1 cellular context compared by ENCODE assay signal in the genomic region with DNA sequence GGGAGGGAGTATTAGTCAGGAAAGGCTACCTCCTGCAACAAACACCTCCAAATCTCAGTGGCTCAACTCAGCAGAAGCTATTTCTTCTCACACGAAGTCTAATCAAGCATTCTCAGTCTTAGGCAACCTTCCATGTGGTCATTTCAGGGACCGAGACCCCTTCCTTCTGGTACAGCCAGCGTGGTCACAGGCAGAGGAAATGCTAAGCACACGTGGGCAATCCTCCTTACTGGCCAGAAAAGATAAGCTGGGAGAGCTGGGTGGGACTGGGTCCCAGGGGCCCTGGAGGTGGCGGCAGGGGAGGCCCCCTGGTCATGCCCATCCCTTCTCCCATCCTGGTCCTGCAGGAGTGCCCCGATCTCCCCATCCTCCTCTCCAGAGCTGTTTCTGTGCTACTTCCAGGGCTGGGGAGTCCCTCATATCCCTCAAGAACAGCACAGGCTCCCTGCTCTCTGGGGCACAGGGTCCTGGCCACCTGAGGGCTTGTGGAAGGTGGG.
TF ChIP-seq lines count a peak whose summit lies in the region.

No MANE protein-coding gene starts in this region.

TF ChIP-seq in WTC11, 78 proteins besides CTCF, POLR2A, EP300 and RAD21 (continued from another document):
- TF ChIP-seq RELA (CRISPR knock-in tag; IDR thresholded peaks at IDR 0.05; ENCODE audit: borderline replicate concordance) (no peak), NFE2L1 (CRISPR knock-in tag; IDR thresholded peaks at IDR 0.05) (no peak), ZNF138 (CRISPR knock-in tag; conservative IDR thresholded peaks at IDR 0.05) (no peak), ZNF317 (CRISPR knock-in tag; IDR thresholded peaks at IDR 0.05; ENCODE audit: borderline replicate concordance, low read depth) (no peak), OVOL2 (CRISPR knock-in tag; IDR thresholded peaks at IDR 0.05; ENCODE audit: borderline replicate concordance) (no peak), ETV6 (CRISPR knock-in tag; IDR thresholded peaks at IDR 0.05) (no peak)
- TF ChIP-seq, protein P1, sequence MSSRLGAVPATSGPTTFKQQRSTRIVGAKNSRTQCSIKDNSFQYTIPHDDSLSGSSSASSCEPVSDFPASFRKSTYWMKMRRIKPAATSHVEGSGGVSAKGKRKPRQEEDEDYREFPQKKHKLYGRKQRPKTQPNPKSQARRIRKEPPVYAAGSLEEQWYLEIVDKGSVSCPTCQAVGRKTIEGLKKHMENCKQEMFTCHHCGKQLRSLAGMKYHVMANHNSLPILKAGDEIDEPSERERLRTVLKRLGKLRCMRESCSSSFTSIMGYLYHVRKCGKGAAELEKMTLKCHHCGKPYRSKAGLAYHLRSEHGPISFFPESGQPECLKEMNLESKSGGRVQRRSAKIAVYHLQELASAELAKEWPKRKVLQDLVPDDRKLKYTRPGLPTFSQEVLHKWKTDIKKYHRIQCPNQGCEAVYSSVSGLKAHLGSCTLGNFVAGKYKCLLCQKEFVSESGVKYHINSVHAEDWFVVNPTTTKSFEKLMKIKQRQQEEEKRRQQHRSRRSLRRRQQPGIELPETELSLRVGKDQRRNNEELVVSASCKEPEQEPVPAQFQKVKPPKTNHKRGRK (CRISPR knock-in tag; IDR thresholded peaks at IDR 0.05; ENCODE audit: borderline replicate concordance) = no peak
- TF ChIP-seq, protein P2, sequence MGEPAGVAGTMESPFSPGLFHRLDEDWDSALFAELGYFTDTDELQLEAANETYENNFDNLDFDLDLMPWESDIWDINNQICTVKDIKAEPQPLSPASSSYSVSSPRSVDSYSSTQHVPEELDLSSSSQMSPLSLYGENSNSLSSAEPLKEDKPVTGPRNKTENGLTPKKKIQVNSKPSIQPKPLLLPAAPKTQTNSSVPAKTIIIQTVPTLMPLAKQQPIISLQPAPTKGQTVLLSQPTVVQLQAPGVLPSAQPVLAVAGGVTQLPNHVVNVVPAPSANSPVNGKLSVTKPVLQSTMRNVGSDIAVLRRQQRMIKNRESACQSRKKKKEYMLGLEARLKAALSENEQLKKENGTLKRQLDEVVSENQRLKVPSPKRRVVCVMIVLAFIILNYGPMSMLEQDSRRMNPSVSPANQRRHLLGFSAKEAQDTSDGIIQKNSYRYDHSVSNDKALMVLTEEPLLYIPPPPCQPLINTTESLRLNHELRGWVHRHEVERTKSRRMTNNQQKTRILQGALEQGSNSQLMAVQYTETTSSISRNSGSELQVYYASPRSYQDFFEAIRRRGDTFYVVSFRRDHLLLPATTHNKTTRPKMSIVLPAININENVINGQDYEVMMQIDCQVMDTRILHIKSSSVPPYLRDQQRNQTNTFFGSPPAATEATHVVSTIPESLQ (CRISPR knock-in tag; IDR thresholded peaks at IDR 0.05) = no peak
- TF ChIP-seq, protein P3, sequence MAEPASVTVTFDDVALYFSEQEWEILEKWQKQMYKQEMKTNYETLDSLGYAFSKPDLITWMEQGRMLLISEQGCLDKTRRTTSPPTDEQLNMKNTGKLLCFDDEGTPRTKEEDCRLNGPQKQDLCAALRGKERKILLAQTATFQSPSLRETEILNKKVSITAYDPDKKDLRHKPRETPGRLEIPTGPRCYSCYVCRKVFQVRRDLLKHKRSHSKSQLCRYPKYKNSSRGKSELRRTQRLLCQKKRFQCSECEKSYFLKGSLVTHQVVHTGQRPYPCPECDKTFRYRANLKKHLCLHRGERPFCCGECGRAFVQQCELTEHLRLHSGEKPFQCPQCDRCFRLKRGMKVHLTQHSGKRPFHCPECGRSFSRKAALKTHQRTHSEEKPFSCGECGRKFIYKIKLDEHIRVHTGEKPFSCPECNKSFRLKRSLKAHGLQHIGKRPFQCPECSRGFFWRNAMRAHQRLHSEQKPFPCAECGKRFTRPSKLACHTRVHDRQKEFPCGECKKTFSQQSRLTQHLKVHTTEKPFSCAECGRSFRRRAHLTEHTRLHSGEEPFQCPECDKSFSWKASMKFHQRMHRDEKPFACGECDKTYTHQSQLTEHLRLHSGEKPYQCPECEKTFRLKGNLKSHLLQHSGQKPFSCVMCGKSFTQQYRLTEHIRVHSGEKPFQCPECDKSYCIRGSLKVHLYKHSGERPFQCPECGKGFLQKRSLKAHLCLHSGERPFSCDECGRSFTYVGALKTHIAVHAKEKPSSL (CRISPR knock-in tag; conservative IDR thresholded peaks at IDR 0.05) = no peak
